In genomic region chr15:77627067-77627466, GRCh38 we compare ENCODE assay signal across 15 cellular contexts. TPM values are rescaled to one million over a fixed set of nuclear protein-coding genes. Genes with fewer than 3 reads are reported as not detected.
DNase-seq lines count a peak whose midpoint lies in the region; ATAC-seq and TF ChIP-seq lines count a peak whose summit lies in the region.
"Had no signal": no experiment of that assay in that cellular context is flagged by ENCODE, and none has a peak within 500 bp of the region (broad histone marks: within the 10 kb centered on the region; RNA-seq: fewer than 3 reads in every experiment).

No MANE protein-coding gene starts in this region.

- ATAC-seq in heart right ventricle = no peak
- no peak for ATAC-seq in GM19455 (IDR thresholded peaks at IDR 0.05; ENCODE audit: unreplicated experiment)
- ATAC-seq: K562, PC-3 had no signal

- no peak for TF ChIP-seq CTCF in cardiac muscle cell (IDR thresholded peaks at IDR 0.05; ENCODE audit: low read depth, low read length)
- no peak for TF ChIP-seq CTCF in heart right ventricle (IDR thresholded peaks at IDR 0.05)
- TF ChIP-seq CTCF in dorsolateral prefrontal cortex (IDR thresholded peaks at IDR 0.05 in 54 of 56, conservative IDR thresholded peaks at IDR 0.05 in 2 of 56; ENCODE audit: low read depth in 1 of 56, partially characterized antibody in 56 of 56) = no peak

- peaks cover 15% of the 10 kb centered on the region for H3K79me1 ChIP-seq in neuronal stem cell (ENCODE audit: low read depth, low read length)

- H2BK120ac ChIP-seq in neuronal stem cell (ENCODE audit: low read depth, low read length) = peak overlapping the region; percentile 58

- H2BK5ac ChIP-seq in neuronal stem cell (ENCODE audit: low read length) = no peak overlapping the region

- H3K9ac ChIP-seq in neuronal stem cell (ENCODE audit: low read depth, low read length, poor library complexity) = no peak overlapping the region

- H3K4me3 ChIP-seq in cardiac muscle cell (no peak overlapping the region), heart right ventricle (no peak overlapping the region), dorsolateral prefrontal cortex (peak overlapping the region in 30 of 59 donors; percentile 0 to 80 (median 24)), neuronal stem cell (ENCODE audit: low read length in 2 of 2) (no peak overlapping the region)
- H3K4me3 ChIP-seq: K562 had no signal

- no peak overlapping the region for H2BK12ac ChIP-seq in neuronal stem cell (ENCODE audit: low read length)

- H3K4me1 ChIP-seq in cardiac muscle cell (ENCODE audit: low read depth) (peaks cover 57% of the 10 kb centered on the region), heart right ventricle (peaks cover 0 to 27% (median 9%) of the 10 kb centered on the region in 9 donors), neuronal stem cell (ENCODE audit: control insufficient read depth in 2 of 2, insufficient read depth in 1 of 2, low read depth in 1 of 2, low read length in 2 of 2) (peaks cover 43 to 51% of the 10 kb centered on the region in 2 donors)

- peak overlapping the region; percentile 92 for H3K18ac ChIP-seq in neuronal stem cell (ENCODE audit: low read length)

- H3K36me3 ChIP-seq in cardiac muscle cell (no peaks in the 10 kb centered on the region), heart right ventricle (no peaks in the 10 kb centered on the region), neuronal stem cell (replicated peaks in 1 of 2; ENCODE audit: control insufficient read depth in 2 of 2, insufficient read depth in 2 of 2, low read length in 2 of 2) (peaks cover 0 to 2% of the 10 kb centered on the region in 2 donors)

- no peak for DNase-seq in cardiac muscle cell (ENCODE audit: low read depth in 1 of 2, low spot score in 1 of 2)
- DNase-seq in heart right ventricle = no peak
- peak; percentile 67 for DNase-seq in NCI-H146 treated with DMSO at 0.1 percent for 48 hours (lab: John Stamatoyannopoulos, UW; ENCODE audit: unreplicated experiment)
- DNase-seq in dorsolateral prefrontal cortex = no peak
- DNase-seq in neuronal stem cell (ENCODE audit: low spot score) = no peak
- no peak for DNase-seq in C1 segment of cervical spinal cord (lab: John Stamatoyannopoulos, UW)
- DNase-seq in Ammon's horn (ENCODE audit: low spot score) = no peak
- DNase-seq: Caco-2, DMS153, NCI-H187 treated with DMSO at 0.1 percent for 48 hours, NCI-H526 treated with DMSO at 0.1 percent for 48 hours, PC-3 had no signal

- no peaks in the 10 kb centered on the region for H3K9me3 ChIP-seq in cardiac muscle cell (ENCODE audit: low read depth)
- no peaks in the 10 kb centered on the region for H3K9me3 ChIP-seq in heart right ventricle
- peaks cover 0 to 3% of the 10 kb centered on the region in 2 donors for H3K9me3 ChIP-seq in neuronal stem cell (replicated peaks in 1 of 2; ENCODE audit: control insufficient read depth in 2 of 2, insufficient read depth in 1 of 2, low read depth in 1 of 2, low read length in 2 of 2)
- H3K9me3 ChIP-seq: Caco-2 had no signal

- intact Hi-C loops in heart right ventricle (cut with DNase I) = no loop called here
- intact Hi-C loops in dorsolateral prefrontal cortex (cut with DNase I) = loop anchor here in 1 of 2 donors (10.0 kb wide), 1 partner anchor 212 kb away; no protein-coding TSS in a partner anchor

- no peak overlapping the region for H3K4me2 ChIP-seq in neuronal stem cell (ENCODE audit: insufficient read depth, low read length, poor library complexity, severe bottlenecking)

- H3K4ac ChIP-seq in neuronal stem cell (ENCODE audit: low read length) = no peak overlapping the region

- no peaks in the 10 kb centered on the region for H3K27me3 ChIP-seq in cardiac muscle cell
- peaks cover 0 to 29% (median 10%) of the 10 kb centered on the region in 7 donors for H3K27me3 ChIP-seq in heart right ventricle
- peaks cover 0 to 4% (median 0%) of the 10 kb centered on the region in 45 donors for H3K27me3 ChIP-seq in dorsolateral prefrontal cortex
- H3K27me3 ChIP-seq in neuronal stem cell (ENCODE audit: control insufficient read depth in 3 of 3, insufficient read depth in 3 of 3, low read depth in 1 of 3, low read length in 3 of 3) = no peaks in the 10 kb centered on the region

- WGBS in heart right ventricle, 2 donors = 83 to 84% methylated on average over 12 of the region's 12 CpGs
- WGBS in neuronal stem cell (ENCODE audit: extremely low coverage in 2 of 2, insufficient read length in 2 of 2, insufficient replicate concordance in 1 of 2), 2 donors = no CpG with 5 or more reads among the region's 12 CpGs

- no peak overlapping the region for H4K8ac ChIP-seq in neuronal stem cell (ENCODE audit: low read depth, low read length)

- no peak overlapping the region for H3K14ac ChIP-seq in neuronal stem cell (ENCODE audit: low read length)

- no peak overlapping the region for H2AFZ ChIP-seq in neuronal stem cell (ENCODE audit: low read length)

- H2BK15ac ChIP-seq in neuronal stem cell (ENCODE audit: low read length) = no peak overlapping the region

- H4K91ac ChIP-seq in neuronal stem cell (ENCODE audit: low read depth, low read length, poor library complexity) = no peak overlapping the region

- H3K27ac ChIP-seq in cardiac muscle cell (peak overlapping the region; percentile 59), heart right ventricle (no peak overlapping the region), dorsolateral prefrontal cortex (peak overlapping the region in 23 of 59 donors; percentile 4 to 64 (median 45)), neuronal stem cell (replicated peaks; ENCODE audit: low read length) (peak overlapping the region; percentile 74)
- H3K27ac ChIP-seq: RWPE1 had no signal

- no peak overlapping the region for H3K23ac ChIP-seq in neuronal stem cell (ENCODE audit: low read depth, low read length, poor library complexity)

- H2AK5ac ChIP-seq in neuronal stem cell (ENCODE audit: low read depth, low read length) = peak overlapping the region; percentile 65

RNA-seq across cellular contexts. Expression of gene LINGO1, which starts 5.6 kb away (rescaled TPM):
- total RNA-seq in cardiac muscle cell (21.8 and 31.8 TPM in 2 replicates), heart right ventricle (1 to 10 TPM in 7 of 10 donors, under 1 TPM in 3; 0.70 to 2.2 (median 1.3) TPM), dorsolateral prefrontal cortex (100 to 1,000 TPM in 114 of 120 experiments, 10 to 100 TPM in 6; 54.7 to 233 (median 155) TPM)
- polyA plus RNA-seq in cardiac muscle cell (37.0 and 75.4 TPM in 2 replicates), heart right ventricle (1 to 10 TPM; 1.3 to 2.7 TPM)
- 61.3 TPM for polyA plus RNA-seq in neuronal stem cell (2013, experiment 1 of 2)
- 62.0 TPM for polyA plus RNA-seq in neuronal stem cell (2013, experiment 2 of 2)
- total RNA-seq: PC-3 had no signal

Comparison
In these comparisons a context has a peak if more than half of its experiments do, and no peak if none do; other contexts are left out.
1. H3K27ac ChIP-seq: peak in cardiac muscle cell (single experiment) and neuronal stem cell (single experiment); none in heart right ventricle (0 of 10).
2. H3K4me3 ChIP-seq: peak in dorsolateral prefrontal cortex (30 of 59); none in cardiac muscle cell (single experiment), heart right ventricle (0 of 10) and neuronal stem cell (0 of 2).